In genomic region chr2:240226672-240227537, GRCh38 we compare ENCODE assay signal across 24 cellular contexts.
A peak's percentile ranks its signal among the peaks of the same experiment; 100 is the strongest.
DNase-seq lines count a peak whose midpoint lies in the region; ATAC-seq and TF ChIP-seq lines count a peak whose summit lies in the region.
"Had no signal": no experiment of that assay in that cellular context is flagged by ENCODE, and none has a peak within 500 bp of the region (broad histone marks: within the 10 kb centered on the region; RNA-seq: fewer than 3 reads in every experiment).

No MANE protein-coding gene starts in this region.

- no peak overlapping the region for H3K27ac Mint-ChIP-seq in chondrocyte (ENCODE audit: unreplicated experiment)
- H3K27ac Mint-ChIP-seq: activated naive CD4-positive, alpha-beta T cell treated with anti-CD3 and anti-CD28 coated beads, Interleukin-2, amount 50 U/mL, for 24 hours; T-helper 1 cell treated with Interleukin-12 subunit alpha and Interleukin-12 subunit beta and Interleukin-4 antibody, amounts not matched to agents 30 μg/mL and 1 μg/mL, for 36 hours had no signal

- no peak overlapping the region for H3K27ac ChIP-seq in RWPE2 (ENCODE audit: poor library complexity, severe bottlenecking)
- peak overlapping the region; percentile 14 for H3K27ac ChIP-seq in skeletal muscle tissue (ENCODE audit: low read depth, low read length)
- H3K27ac ChIP-seq: ascending aorta, right lobe of liver had no signal

- H3K9me3 Mint-ChIP-seq in chondrocyte (ENCODE audit: low read depth), result peaks cover 22% of the 10 kb centered on the region
- H3K9me3 Mint-ChIP-seq: activated naive CD4-positive, alpha-beta T cell treated with anti-CD3 and anti-CD28 coated beads, Interleukin-2, amount 50 U/mL, for 24 hours had no signal

- no peak overlapping the region for H3K4me3 Mint-ChIP-seq in chondrocyte (ENCODE audit: unreplicated experiment)
- H3K4me3 Mint-ChIP-seq: activated naive CD4-positive, alpha-beta T cell treated with anti-CD3 and anti-CD28 coated beads, Interleukin-2, amount 50 U/mL, for 24 hours; central memory CD8-positive, alpha-beta T cell; T-helper 1 cell treated with Interleukin-12 subunit alpha and Interleukin-12 subunit beta and Interleukin-4 antibody, amounts not matched to agents 30 μg/mL and 1 μg/mL, for 36 hours had no signal

- peaks cover 3% of the 10 kb centered on the region for H3K27me3 Mint-ChIP-seq in chondrocyte (ENCODE audit: low read depth)

- H3K4me3 ChIP-seq in RWPE2 (ENCODE audit: severe bottlenecking) (no peak overlapping the region), skeletal muscle tissue (ENCODE audit: low read length in 3 of 3) (no peak overlapping the region)
- H3K4me3 ChIP-seq: ascending aorta, right lobe of liver had no signal

- H3K9me3 ChIP-seq in RWPE2 (ENCODE audit: severe bottlenecking) (no peaks in the 10 kb centered on the region), skeletal muscle tissue (ENCODE audit: control insufficient read depth in 3 of 3, low read length in 3 of 3) (peaks cover 0 to 5% (median 0%) of the 10 kb centered on the region in 3 donors)
- H3K9me3 ChIP-seq: right lobe of liver had no signal

- no peak overlapping the region for H3K9ac ChIP-seq in skeletal muscle tissue (ENCODE audit: low read depth in 1 of 3, low read length in 3 of 3)

- TF ChIP-seq CTCF in RWPE2 (IDR thresholded peaks at IDR 0.05; ENCODE audit: poor library complexity, severe bottlenecking) (no peak), chondrocyte (IDR thresholded peaks at IDR 0.05) (no peak)

- no peaks in the 10 kb centered on the region for H3K27me3 ChIP-seq in RWPE2 (ENCODE audit: insufficient read depth, poor library complexity, severe bottlenecking)
- peaks cover 0 to 4% (median 0%) of the 10 kb centered on the region in 3 donors for H3K27me3 ChIP-seq in skeletal muscle tissue (ENCODE audit: control insufficient read depth in 3 of 3, insufficient read depth in 3 of 3, low read length in 3 of 3)
- H3K27me3 ChIP-seq: ascending aorta, right lobe of liver had no signal

- peaks cover 7% of the 10 kb centered on the region for H3K36me3 Mint-ChIP-seq in chondrocyte (ENCODE audit: low read depth)

- H3K36me3 ChIP-seq in RWPE2 (ENCODE audit: low read depth) (no peaks in the 10 kb centered on the region), skeletal muscle tissue (ENCODE audit: control insufficient read depth in 3 of 3, insufficient read depth in 3 of 3, low read length in 3 of 3) (no peaks in the 10 kb centered on the region)
- H3K36me3 ChIP-seq: ascending aorta, right lobe of liver had no signal

- ATAC-seq in RWPE2 (ENCODE audit: low read depth) (no peak), GM19035 (IDR thresholded peaks at IDR 0.05; ENCODE audit: unreplicated experiment) (no peak)
- ATAC-seq: esophagus mucosa had no signal

- DNase-seq in activated effector memory CD4-positive, alpha-beta T cell treated with anti-CD3 and anti-CD28 coated beads, Interleukin-2, amount 50 U/mL, for 16 hours, result peak; percentile 55
- no peak for DNase-seq in activated effector memory CD4-positive, alpha-beta T cell treated with Interleukin-2 at 50 U/mL for 16 hours
- DNase-seq in RWPE2 (ENCODE audit: low spot score), result peak; percentile 44
- peak; percentile 40 for DNase-seq in islet precursor cell
- DNase-seq in activated CD4-positive, alpha-beta T cell treated with anti-CD3 and anti-CD28 coated beads, Interleukin-2, amount 50 U/mL, for 4 hours, result no peak
- no peak for DNase-seq in chondrocyte (ENCODE audit: low spot score)
- DNase-seq: ACHN; activated CD4-positive, alpha-beta T cell treated with anti-CD3 and anti-CD28 coated beads for 48 hours; C1 segment of cervical spinal cord; Calu3; effector CD4-positive, alpha-beta T cell; foreskin melanocyte; GOT3; hypothalamus; Karpas-422; NCI-H187 treated with DMSO at 0.1 percent for 48 hours had no signal

- H3K4me1 ChIP-seq in RWPE2 (ENCODE audit: insufficient read depth, poor library complexity, severe bottlenecking), result no peaks in the 10 kb centered on the region
- peaks cover 0 to 17% (median 17%) of the 10 kb centered on the region in 3 donors for H3K4me1 ChIP-seq in skeletal muscle tissue (ENCODE audit: control insufficient read depth in 3 of 3, insufficient read depth in 3 of 3, low read length in 3 of 3)
- H3K4me1 ChIP-seq: ascending aorta had no signal

- peaks cover 12% of the 10 kb centered on the region for H3K4me1 Mint-ChIP-seq in chondrocyte (ENCODE audit: low read depth)
- H3K4me1 Mint-ChIP-seq: activated naive CD4-positive, alpha-beta T cell treated with anti-CD3 and anti-CD28 coated beads, Interleukin-2, amount 50 U/mL, for 24 hours; central memory CD8-positive, alpha-beta T cell had no signal

Comparison
In these comparisons a context has a peak if more than half of its experiments do, and no peak if none do; other contexts are left out.
1. DNase-seq: peak in activated effector memory CD4-positive, alpha-beta T cell treated with anti-CD3 and anti-CD28 coated beads, Interleukin-2, amount 50 U/mL, for 16 hours (single experiment), RWPE2 (single experiment) and islet precursor cell (single experiment); none in activated effector memory CD4-positive, alpha-beta T cell treated with Interleukin-2 at 50 U/mL for 16 hours (single experiment), activated CD4-positive, alpha-beta T cell treated with anti-CD3 and anti-CD28 coated beads, Interleukin-2, amount 50 U/mL, for 4 hours (0 of 2) and chondrocyte (single experiment).